In the genomic region with DNA sequence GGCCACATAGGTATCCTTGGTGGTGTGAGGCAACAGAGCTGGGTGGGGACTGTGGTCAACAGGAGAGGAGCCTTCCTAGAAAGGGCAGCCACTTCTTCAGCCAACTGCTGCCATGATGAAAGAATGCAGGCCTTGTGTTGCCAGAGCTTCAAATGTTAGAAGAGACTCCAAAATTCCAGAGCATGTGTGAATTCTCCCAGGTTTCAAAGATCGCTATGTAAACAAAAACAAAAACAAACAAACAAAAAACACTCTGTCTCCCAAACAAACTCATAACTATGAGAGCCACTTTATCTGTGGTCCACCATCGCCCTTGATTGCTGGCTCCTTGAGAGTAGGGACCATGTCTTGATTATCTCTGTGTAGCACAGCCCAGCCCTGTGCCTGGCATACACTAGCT, we compare ENCODE assay signal across 1 cellular context.
TF ChIP-seq lines count a peak whose summit lies in the region.

No MANE protein-coding gene starts in this region.

TF ChIP-seq in GM23338, 12 proteins besides CTCF, POLR2A, EP300 and RAD21:
- TF ChIP-seq CREB1 (CRISPR knock-in tag; IDR thresholded peaks at IDR 0.05; ENCODE audit: low read depth) (no peak), STAT1 (IDR thresholded peaks at IDR 0.05; ENCODE audit: unreplicated experiment) (no peak), EZH2 (IDR thresholded peaks at IDR 0.05; ENCODE audit: low read depth, unreplicated experiment) (no peak), EZH2phosphoT487 (IDR thresholded peaks at IDR 0.05; ENCODE audit: unreplicated experiment) (no peak), NANOG (IDR thresholded peaks at IDR 0.05; ENCODE audit: borderline replicate concordance) (no peak), JUNB (IDR thresholded peaks at IDR 0.05; ENCODE audit: unreplicated experiment) (no peak), ZNF114 (CRISPR knock-in tag; IDR thresholded peaks at IDR 0.05) (no peak), ZNF331 (CRISPR knock-in tag; IDR thresholded peaks at IDR 0.05; ENCODE audit: low read depth) (no peak), ZNF462 (CRISPR knock-in tag; IDR thresholded peaks at IDR 0.05) (no peak), POLR2AphosphoS5 (IDR thresholded peaks at IDR 0.05; ENCODE audit: low read depth) (no peak)
- TF ChIP-seq, protein P1, sequence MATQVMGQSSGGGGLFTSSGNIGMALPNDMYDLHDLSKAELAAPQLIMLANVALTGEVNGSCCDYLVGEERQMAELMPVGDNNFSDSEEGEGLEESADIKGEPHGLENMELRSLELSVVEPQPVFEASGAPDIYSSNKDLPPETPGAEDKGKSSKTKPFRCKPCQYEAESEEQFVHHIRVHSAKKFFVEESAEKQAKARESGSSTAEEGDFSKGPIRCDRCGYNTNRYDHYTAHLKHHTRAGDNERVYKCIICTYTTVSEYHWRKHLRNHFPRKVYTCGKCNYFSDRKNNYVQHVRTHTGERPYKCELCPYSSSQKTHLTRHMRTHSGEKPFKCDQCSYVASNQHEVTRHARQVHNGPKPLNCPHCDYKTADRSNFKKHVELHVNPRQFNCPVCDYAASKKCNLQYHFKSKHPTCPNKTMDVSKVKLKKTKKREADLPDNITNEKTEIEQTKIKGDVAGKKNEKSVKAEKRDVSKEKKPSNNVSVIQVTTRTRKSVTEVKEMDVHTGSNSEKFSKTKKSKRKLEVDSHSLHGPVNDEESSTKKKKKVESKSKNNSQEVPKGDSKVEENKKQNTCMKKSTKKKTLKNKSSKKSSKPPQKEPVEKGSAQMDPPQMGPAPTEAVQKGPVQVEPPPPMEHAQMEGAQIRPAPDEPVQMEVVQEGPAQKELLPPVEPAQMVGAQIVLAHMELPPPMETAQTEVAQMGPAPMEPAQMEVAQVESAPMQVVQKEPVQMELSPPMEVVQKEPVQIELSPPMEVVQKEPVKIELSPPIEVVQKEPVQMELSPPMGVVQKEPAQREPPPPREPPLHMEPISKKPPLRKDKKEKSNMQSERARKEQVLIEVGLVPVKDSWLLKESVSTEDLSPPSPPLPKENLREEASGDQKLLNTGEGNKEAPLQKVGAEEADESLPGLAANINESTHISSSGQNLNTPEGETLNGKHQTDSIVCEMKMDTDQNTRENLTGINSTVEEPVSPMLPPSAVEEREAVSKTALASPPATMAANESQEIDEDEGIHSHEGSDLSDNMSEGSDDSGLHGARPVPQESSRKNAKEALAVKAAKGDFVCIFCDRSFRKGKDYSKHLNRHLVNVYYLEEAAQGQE (IDR thresholded peaks at IDR 0.05; ENCODE audit: unreplicated experiment), result no peak
- TF ChIP-seq, protein P2, sequence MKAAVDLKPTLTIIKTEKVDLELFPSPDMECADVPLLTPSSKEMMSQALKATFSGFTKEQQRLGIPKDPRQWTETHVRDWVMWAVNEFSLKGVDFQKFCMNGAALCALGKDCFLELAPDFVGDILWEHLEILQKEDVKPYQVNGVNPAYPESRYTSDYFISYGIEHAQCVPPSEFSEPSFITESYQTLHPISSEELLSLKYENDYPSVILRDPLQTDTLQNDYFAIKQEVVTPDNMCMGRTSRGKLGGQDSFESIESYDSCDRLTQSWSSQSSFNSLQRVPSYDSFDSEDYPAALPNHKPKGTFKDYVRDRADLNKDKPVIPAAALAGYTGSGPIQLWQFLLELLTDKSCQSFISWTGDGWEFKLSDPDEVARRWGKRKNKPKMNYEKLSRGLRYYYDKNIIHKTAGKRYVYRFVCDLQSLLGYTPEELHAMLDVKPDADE (IDR thresholded peaks at IDR 0.05), result no peak
